ENCODE assay signal across 19 cellular contexts in genomic region chr4:94459462-94460161, GRCh38. TPM values are rescaled to one million over a fixed set of nuclear protein-coding genes. Genes with fewer than 3 reads are reported as not detected.
DNase-seq lines count a peak whose midpoint lies in the region; ATAC-seq, FAIRE-seq and TF ChIP-seq lines count a peak whose summit lies in the region.
"Had no signal": no experiment of that assay in that cellular context is flagged by ENCODE, and none has a peak within 500 bp of the region (broad histone marks: within the 10 kb centered on the region; RNA-seq: fewer than 3 reads in every experiment).

No MANE protein-coding gene starts in this region.

- H3K4me1 ChIP-seq in astrocyte (ENCODE audit: insufficient read depth, low read length): peaks cover 19% of the 10 kb centered on the region
- peaks cover 39% of the 10 kb centered on the region for H3K4me1 ChIP-seq in iPS-20b (ENCODE audit: insufficient read depth, low read length)
- peaks cover 52 to 90% of the 10 kb centered on the region in 2 donors for H3K4me1 ChIP-seq in thoracic aorta (ENCODE audit: control insufficient read depth in 1 of 2, low read depth in 2 of 2)

- no peak for ATAC-seq in thoracic aorta (ENCODE audit: insufficient number of reproducible peaks, low FRiP score, low read depth)
- ATAC-seq: naive thymus-derived CD4-positive, alpha-beta T cell had no signal

- H3K27ac Mint-ChIP-seq in astrocyte (ENCODE audit: unreplicated experiment): no peak overlapping the region
- H3K27ac Mint-ChIP-seq: activated T-helper 1 cell treated with anti-CD3 and anti-CD28 coated beads, Interleukin-12 subunit alpha, Interleukin-12 subunit beta, Interleukin-2, Interleukin-4 antibody, amounts not matched to agents 30 ng/mL and 10 ng/mL and 1 ng/mL, durations not matched to agents 14 hours and 24 hours and 36 hours; CD4-positive, alpha-beta T cell had no signal

- H3K9me3 Mint-ChIP-seq in astrocyte (ENCODE audit: unreplicated experiment): no peaks in the 10 kb centered on the region
- H3K9me3 Mint-ChIP-seq: activated T-helper 1 cell treated with anti-CD3 and anti-CD28 coated beads, Interleukin-12 subunit alpha, Interleukin-12 subunit beta, Interleukin-2, Interleukin-4 antibody, amounts not matched to agents 30 ng/mL and 10 ng/mL and 1 ng/mL, durations not matched to agents 14 hours and 24 hours and 36 hours; CD4-positive, alpha-beta T cell; naive thymus-derived CD4-positive, alpha-beta T cell had no signal

- H3K36me3 ChIP-seq in astrocyte (ENCODE audit: insufficient read depth, low read length): peaks cover 42% of the 10 kb centered on the region
- H3K36me3 ChIP-seq in iPS-20b (ENCODE audit: insufficient read depth, low read depth, low read length): peaks cover 18% of the 10 kb centered on the region
- peaks cover 5% of the 10 kb centered on the region for H3K36me3 ChIP-seq in thoracic aorta

- H3K27me3 Mint-ChIP-seq in astrocyte (ENCODE audit: low read depth, unreplicated experiment): no peaks in the 10 kb centered on the region
- H3K27me3 Mint-ChIP-seq: CD4-positive, alpha-beta T cell; naive thymus-derived CD4-positive, alpha-beta T cell had no signal

- H3K4me2 ChIP-seq in astrocyte (ENCODE audit: low read length): peak overlapping the region; percentile 40

- peaks cover 44% of the 10 kb centered on the region for H3K4me1 Mint-ChIP-seq in astrocyte (ENCODE audit: low read depth, unreplicated experiment)

- H4K20me1 ChIP-seq in astrocyte (ENCODE audit: insufficient read depth, low read length): peaks cover 82% of the 10 kb centered on the region

- H3K4me3 ChIP-seq in astrocyte (ENCODE audit: insufficient read depth, low read depth, low read length) (no peak overlapping the region), iPS-20b (ENCODE audit: low read length) (0 out of 2 replicates have a peak overlapping the region, but pooled peaks have one; percentile 2), thoracic aorta (peak overlapping the region; percentile 16)

- TF ChIP-seq CTCF in astrocyte (IDR thresholded peaks at IDR 0.05; ENCODE audit: insufficient read depth, low read depth, low read length): no peak
- no peak for TF ChIP-seq CTCF in thoracic aorta (IDR thresholded peaks at IDR 0.05)

- DNase-seq in NCI-H1105 treated with DMSO at 0.1 percent for 48 hours (lab: John Stamatoyannopoulos, UW): peak; percentile 13
- DNase-seq in NCI-H1105 (lab: John Stamatoyannopoulos, UW): no peak
- no peak for DNase-seq in astrocyte (ENCODE audit: low read depth)
- no peak for DNase-seq in thoracic aorta (ENCODE audit: low spot score)
- DNase-seq in activated gamma-delta T cell (lab: John Stamatoyannopoulos, UW): no peak
- no peak for DNase-seq in dermis blood vessel endothelial cell
- no peak for DNase-seq in GF-D8 (lab: John Stamatoyannopoulos, UW)
- DNase-seq: 8988T; activated CD4-positive, alpha-beta T cell treated with anti-CD3 and anti-CD28 coated beads, Interleukin-2, amount 50 U/mL, for 4 hours; CD4-positive, alpha-beta T cell; effector CD8-positive, alpha-beta T cell; kidney glomerular epithelial cell; naive thymus-derived CD4-positive, alpha-beta T cell; NCI-H146; NCI-H524 treated with DMSO at 0.1 percent for 48 hours; RPMI8226 had no signal

- H3K9me3 ChIP-seq in astrocyte (ENCODE audit: insufficient read depth, low read depth, low read length): no peaks in the 10 kb centered on the region
- H3K9me3 ChIP-seq in iPS-20b (ENCODE audit: insufficient read depth, low read depth, low read length): no peaks in the 10 kb centered on the region
- no peaks in the 10 kb centered on the region for H3K9me3 ChIP-seq in thoracic aorta

- H3K36me3 Mint-ChIP-seq in astrocyte (ENCODE audit: low read depth, unreplicated experiment): peaks cover 7% of the 10 kb centered on the region

- H3K27ac ChIP-seq in astrocyte (ENCODE audit: low read depth, low read length) (no peak overlapping the region), iPS-20b (ENCODE audit: low read length) (no peak overlapping the region), thoracic aorta (peak overlapping the region; percentile 6 to 43)

- H3K4me3 Mint-ChIP-seq in astrocyte (ENCODE audit: unreplicated experiment): no peak overlapping the region
- H3K4me3 Mint-ChIP-seq: activated T-helper 1 cell treated with anti-CD3 and anti-CD28 coated beads, Interleukin-12 subunit alpha, Interleukin-12 subunit beta, Interleukin-2, Interleukin-4 antibody, amounts not matched to agents 30 ng/mL and 10 ng/mL and 1 ng/mL, durations not matched to agents 14 hours and 24 hours and 36 hours; CD4-positive, alpha-beta T cell; naive thymus-derived CD4-positive, alpha-beta T cell had no signal

- no peak for FAIRE-seq in astrocyte (lab: Jason Lieb, UNC)
- FAIRE-seq: HTR-8/SVneo had no signal

- no peaks in the 10 kb centered on the region for H3K27me3 ChIP-seq in astrocyte (ENCODE audit: insufficient read depth, low read length)
- no peaks in the 10 kb centered on the region for H3K27me3 ChIP-seq in iPS-20b (ENCODE audit: insufficient read depth, low read length)
- no peaks in the 10 kb centered on the region for H3K27me3 ChIP-seq in thoracic aorta (replicated peaks; ENCODE audit: insufficient read depth)

- H3K9ac ChIP-seq in astrocyte (ENCODE audit: low read length) (no peak overlapping the region), iPS-20b (ENCODE audit: low read depth, low read length) (0 out of 2 replicates have a peak overlapping the region, but pooled peaks have one; percentile 9)

- no peak overlapping the region for H2AFZ ChIP-seq in astrocyte (ENCODE audit: low read depth, low read length)

- H3K79me2 ChIP-seq in astrocyte (ENCODE audit: insufficient read depth, low read length): peaks cover 100% of the 10 kb centered on the region

RNA-seq across cellular contexts. Expression of gene PDLIM5, which starts 7.9 kb away (rescaled TPM):
- 174 and 181 TPM in 2 replicates for total RNA-seq in astrocyte
- 100 to 1,000 TPM; 275 to 328 TPM for total RNA-seq in thoracic aorta
- 112 and 113 TPM in 2 replicates for total RNA-seq in dermis blood vessel endothelial cell

Comparison
In these comparisons a context has a peak if more than half of its experiments do, and no peak if none do; other contexts are left out.
1. H3K27ac ChIP-seq: peak in thoracic aorta (2 of 2); none in astrocyte (single experiment) and iPS-20b (single experiment).